In the genomic region with DNA sequence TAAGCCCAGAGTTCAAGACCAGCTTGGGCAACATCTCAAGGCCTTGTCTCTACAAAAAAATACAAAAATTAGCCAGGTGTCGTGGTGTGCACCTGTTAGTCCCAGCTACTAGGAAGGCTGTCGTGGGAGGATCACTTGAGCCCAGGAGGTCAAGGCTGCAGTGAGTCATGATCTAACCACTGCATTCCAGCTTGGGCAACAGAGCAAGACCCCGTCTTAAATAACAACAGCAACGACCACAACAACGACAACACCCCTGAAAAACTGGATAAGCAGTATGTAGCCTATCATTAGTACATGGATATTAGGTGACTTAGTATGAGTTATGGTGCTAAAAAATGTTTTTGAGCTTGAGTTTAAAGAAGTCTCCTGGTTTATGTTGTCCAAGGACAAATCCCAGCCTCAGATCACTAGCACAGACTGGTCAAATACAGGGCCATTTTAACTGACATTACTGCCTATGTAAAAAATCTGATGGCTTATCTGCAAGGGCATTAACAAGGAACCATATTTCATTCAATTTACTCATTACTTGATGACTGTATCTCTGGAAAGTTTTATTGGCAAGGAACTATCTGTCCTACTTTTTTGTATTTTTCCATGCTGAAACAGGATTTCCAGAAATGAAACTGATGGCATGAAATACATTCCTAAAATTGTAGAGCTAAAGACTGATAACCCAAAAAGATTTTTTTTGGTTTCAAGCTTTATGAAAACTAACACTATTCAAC, we compare ENCODE assay signal across 14 cellular contexts. TPM values are rescaled to one million over a fixed set of nuclear protein-coding genes. Genes with fewer than 3 reads are reported as not detected.
A peak's percentile ranks its signal among the peaks of the same experiment; 100 is the strongest.
DNase-seq lines count a peak whose midpoint lies in the region; ATAC-seq and TF ChIP-seq lines count a peak whose summit lies in the region.
"Had no signal": no experiment of that assay in that cellular context is flagged by ENCODE, and none has a peak within 500 bp of the region (broad histone marks: within the 10 kb centered on the region; RNA-seq: fewer than 3 reads in every experiment).

No MANE protein-coding gene starts in this region.

- no peak overlapping the region for H3K4me2 ChIP-seq in GM23248 (ENCODE audit: unreplicated experiment)

- no peaks in the 10 kb centered on the region for H3K36me3 ChIP-seq in GM23248 (ENCODE audit: low read depth)
- H3K36me3 ChIP-seq: breast epithelium had no signal

- in situ Hi-C loops in GM23248 (cut with MboI): no loop called here
- in situ Hi-C loops in KBM-7 (cut with MboI; ENCODE audit: low pct_unique_long_range_greater_than_20kb, low sequenced_read_pairs): no loop called here

- no peak overlapping the region for H3K27ac ChIP-seq in GM23248
- H3K27ac ChIP-seq: breast epithelium, left ventricle myocardium inferior had no signal

- peaks cover 18% of the 10 kb centered on the region for H3K4me1 ChIP-seq in GM23248 (ENCODE audit: insufficient read depth)
- H3K4me1 ChIP-seq: breast epithelium, left ventricle myocardium inferior had no signal

- peaks cover 23% of the 10 kb centered on the region; the same call in 1 of the 2 replicates for H3K79me2 ChIP-seq in GM23248 (ENCODE audit: insufficient read depth)

- TF ChIP-seq CTCF in epithelial cell of proximal tubule (conservative IDR thresholded peaks at IDR 0.05; ENCODE audit: low read depth, low read length): no peak

- H2AFZ ChIP-seq in GM23248: no peak overlapping the region

- no peak for ATAC-seq in GM18520 (IDR thresholded peaks at IDR 0.05; ENCODE audit: unreplicated experiment)

- H3K9me2 ChIP-seq in GM23248 (ENCODE audit: insufficient read depth): no peaks in the 10 kb centered on the region

- H4K20me1 ChIP-seq in GM23248 (ENCODE audit: insufficient read depth): no peaks in the 10 kb centered on the region

- H3K27me3 ChIP-seq in GM23248 (replicated peaks; ENCODE audit: insufficient read depth): no peaks in the 10 kb centered on the region
- H3K27me3 ChIP-seq: breast epithelium had no signal

- H3K9me3 ChIP-seq in GM23248 (ENCODE audit: low read depth): no peaks in the 10 kb centered on the region
- H3K9me3 ChIP-seq: breast epithelium, left ventricle myocardium inferior had no signal

- H3K4me3 ChIP-seq in GM23248 (no peak overlapping the region), epithelial cell of proximal tubule (ENCODE audit: low read depth, low read length) (no peak overlapping the region)
- H3K4me3 ChIP-seq: breast epithelium, left ventricle myocardium inferior had no signal

- no peaks in the 10 kb centered on the region for H3F3A ChIP-seq in GM23248 (ENCODE audit: insufficient read depth)

- H3K9ac ChIP-seq in GM23248: no peak overlapping the region

- DNase-seq in GM23248: peak; percentile 9
- DNase-seq in RPMI7951 (ENCODE audit: low read depth): peak; percentile 63
- peak; percentile 78 for DNase-seq in epithelial cell of proximal tubule (ENCODE audit: low read depth)
- DNase-seq in renal cortical epithelial cell (ENCODE audit: low read depth): peak; percentile 93
- DNase-seq in globus pallidus (ENCODE audit: low spot score): no peak
- no peak for DNase-seq in KBM-7
- no peak for DNase-seq in DMS53 (lab: John Stamatoyannopoulos, UW)
- DNase-seq: activated CD4-positive, CD25-positive, alpha-beta regulatory T cell; activated effector memory CD4-positive, alpha-beta T cell treated with Interleukin-2 at 50 U/mL for 16 hours; left ventricle myocardium inferior; NCI-H2029 treated with DMSO at 0.1 percent for 48 hours; NCI-H69 had no signal

- WGBS in GM23248 (ENCODE audit: low coverage in 1 of 2, low lambda C conversion rate in 2 of 2, missing lambda C conversion rate in 2 of 2), 2 experiments: 67 to 71% methylated on average over 5 of the region's 5 CpGs

RNA-seq across cellular contexts. Expression of gene C2CD3, which starts 23.4 kb away (rescaled TPM):
- 9.2 and 29.6 TPM in 2 replicates for total RNA-seq in GM23248 (2014; rRNA removed; shearing (Covaris generic))
- 6.9 and 7.3 TPM in 2 replicates for polyA plus RNA-seq in GM23248 (2016; fragmentation: Nextera tagmentation; extraction: Ambion mirVana)
- 11.8 and 16.1 TPM in 2 replicates for total RNA-seq in RPMI7951 (2014; rRNA removed; shearing (Covaris generic))
- 15.1 and 24.6 TPM in 2 replicates for total RNA-seq in epithelial cell of proximal tubule
- 11.6 and 27.6 TPM in 2 replicates for total RNA-seq in renal cortical epithelial cell

RNA-seq across cellular contexts. Expression of gene PPME1, which starts 23.7 kb away (rescaled TPM):
- total RNA-seq in GM23248 (2014; rRNA removed; shearing (Covaris generic)): 41.5 and 43.6 TPM in 2 replicates
- polyA plus RNA-seq in GM23248 (2016; fragmentation: Nextera tagmentation; extraction: Ambion mirVana): 62.1 and 63.5 TPM in 2 replicates
- 48.2 and 63.8 TPM in 2 replicates for total RNA-seq in RPMI7951 (2014; rRNA removed; shearing (Covaris generic))
- total RNA-seq in epithelial cell of proximal tubule: 46.8 and 79.5 TPM in 2 replicates
- total RNA-seq in renal cortical epithelial cell: 27.6 and 69.9 TPM in 2 replicates

Comparison
In these comparisons a context has a peak if more than half of its experiments do, and no peak if none do; other contexts are left out.
1. DNase-seq: peak in GM23248 (single experiment), RPMI7951 (single experiment), epithelial cell of proximal tubule (single experiment) and renal cortical epithelial cell (single experiment); none in globus pallidus (single experiment), KBM-7 (single experiment) and DMS53 (single experiment).